ENCODE assay signal across 14 cellular contexts in genomic region chr17:39651908-39652634, GRCh38. TPM values are rescaled to one million over a fixed set of nuclear protein-coding genes. Genes with fewer than 3 reads are reported as not detected.
DNase-seq lines count a peak whose midpoint lies in the region; ATAC-seq and TF ChIP-seq lines count a peak whose summit lies in the region.
"Had no signal": no experiment of that assay in that cellular context is flagged by ENCODE, and none has a peak within 500 bp of the region (broad histone marks: within the 10 kb centered on the region; RNA-seq: fewer than 3 reads in every experiment).

No MANE protein-coding gene starts in this region.

- H3K27me3 ChIP-seq in cardiac muscle cell (no peaks in the 10 kb centered on the region), right cardiac atrium (ENCODE audit: control insufficient read depth, insufficient read depth) (no peaks in the 10 kb centered on the region), upper lobe of right lung (no peaks in the 10 kb centered on the region)
- H3K27me3 ChIP-seq: ascending aorta had no signal

- WGBS in right cardiac atrium: 60% methylated on average over 10 of the region's 10 CpGs

- no peak for TF ChIP-seq CTCF in cardiac muscle cell (IDR thresholded peaks at IDR 0.05; ENCODE audit: low read depth, low read length)
- TF ChIP-seq CTCF in brain (conservative IDR thresholded peaks at IDR 0.05): no peak
- no peak for TF ChIP-seq CTCF in mucosa of descending colon (IDR thresholded peaks at IDR 0.05)
- TF ChIP-seq CTCF in upper lobe of right lung (IDR thresholded peaks at IDR 0.05): no peak

- H3K4me1 ChIP-seq in cardiac muscle cell (ENCODE audit: low read depth) (peaks cover 16% of the 10 kb centered on the region), right cardiac atrium (ENCODE audit: control insufficient read depth, insufficient read depth, low read length) (no peaks in the 10 kb centered on the region), mucosa of descending colon (ENCODE audit: low read depth) (peaks cover 30% of the 10 kb centered on the region), upper lobe of right lung (no peaks in the 10 kb centered on the region)
- H3K4me1 ChIP-seq: ascending aorta had no signal

- peak overlapping the region; percentile 87 to 97 (median 94) for H3K27ac Mint-ChIP-seq in brain

- H3K27ac ChIP-seq in cardiac muscle cell (peak overlapping the region; percentile 91), right cardiac atrium (ENCODE audit: low read length) (no peak overlapping the region), upper lobe of right lung (peak overlapping the region; percentile 47)
- H3K27ac ChIP-seq: ascending aorta had no signal

- peaks cover 45% of the 10 kb centered on the region for H3K4me1 Mint-ChIP-seq in brain

- peaks cover 6% of the 10 kb centered on the region for H3K36me3 Mint-ChIP-seq in brain

- H3K9me3 Mint-ChIP-seq in brain: no peaks in the 10 kb centered on the region

- ATAC-seq in right cardiac atrium: no peak
- ATAC-seq in mucosa of descending colon: peak; percentile 87
- peak; percentile 36 for ATAC-seq in upper lobe of right lung
- no peak for ATAC-seq in GM21390 (IDR thresholded peaks at IDR 0.05; ENCODE audit: unreplicated experiment)

- intact Hi-C loops in right cardiac atrium (cut with DNase I): no loop called here
- intact Hi-C loops in mucosa of descending colon (cut with DNase I, micrococcal nuclease): no loop called here
- intact Hi-C loops in upper lobe of right lung (cut with DNase I): no loop called here

- peaks cover 3% of the 10 kb centered on the region for H3K27me3 Mint-ChIP-seq in brain

- H3K36me3 ChIP-seq in cardiac muscle cell (no peaks in the 10 kb centered on the region), mucosa of descending colon (ENCODE audit: low read depth) (no peaks in the 10 kb centered on the region), upper lobe of right lung (peaks cover 15% of the 10 kb centered on the region)

- peak overlapping the region in 4 of 5 experiments; percentile 37 to 59 (median 42) for H3K4me3 Mint-ChIP-seq in brain

- DNase-seq in cardiac muscle cell (ENCODE audit: low read depth in 1 of 2, low spot score in 1 of 2) (no peak), right cardiac atrium (no peak), mucosa of descending colon (peak in 1 of 3 donors; percentile 37), upper lobe of right lung (no peak), SW 1271 (lab: John Stamatoyannopoulos, UW) (no peak), HPDE6-E6E7 (ENCODE audit: extremely low spot score) (no peak)
- DNase-seq: activated CD4-positive, alpha-beta T cell treated with anti-CD3 and anti-CD28 coated beads, Interleukin-2, amount 50 U/mL, for 4 hours; GDM1; NCI-H510A; stimulated activated naive CD4-positive, alpha-beta T cell treated with Interleukin-2 at 50 U/mL for 16 hours had no signal

- H3K4me3 ChIP-seq in cardiac muscle cell: no peak overlapping the region
- H3K4me3 ChIP-seq in right cardiac atrium (ENCODE audit: low read length): no peak overlapping the region
- H3K4me3 ChIP-seq in mucosa of descending colon: no peak overlapping the region
- H3K4me3 ChIP-seq in upper lobe of right lung: no peak overlapping the region
- H3K4me3 ChIP-seq: ascending aorta had no signal

- no peaks in the 10 kb centered on the region for H3K9me3 ChIP-seq in cardiac muscle cell (ENCODE audit: low read depth)
- no peaks in the 10 kb centered on the region for H3K9me3 ChIP-seq in right cardiac atrium (ENCODE audit: control insufficient read depth, low read length)
- H3K9me3 ChIP-seq in mucosa of descending colon: no peaks in the 10 kb centered on the region
- H3K9me3 ChIP-seq in upper lobe of right lung: no peaks in the 10 kb centered on the region
- H3K9me3 ChIP-seq: ascending aorta had no signal

RNA-seq across cellular contexts. Expression of gene TCAP, which starts 13.1 kb away (rescaled TPM):
- total RNA-seq in cardiac muscle cell (61.5 and 79.1 TPM in 2 replicates), right cardiac atrium (1,000 to 10,000 TPM; 2,357 to 4,356 (median 2,957) TPM), mucosa of descending colon (1 to 10 TPM in 2 of 3 donors, under 1 TPM in 1; 0.96 to 3.4 (median 1.5) TPM), upper lobe of right lung (5.3 TPM)
- polyA plus RNA-seq in cardiac muscle cell (105 and 133 TPM in 2 replicates), right cardiac atrium (4,928 TPM), brain (ENCODE audit: insufficient read depth, low read depth, low replicate concordance) (2.1 TPM)
- total RNA-seq: ascending aorta, epithelial cell of proximal tubule had no signal

RNA-seq across cellular contexts. Expression of gene STARD3, which starts 15.1 kb away (rescaled TPM):
- 67.1 and 84.1 TPM in 2 replicates for total RNA-seq in cardiac muscle cell
- 47.9 and 62.6 TPM in 2 replicates for polyA plus RNA-seq in cardiac muscle cell
- 10 to 100 TPM; 19.2 to 26.2 (median 22.9) TPM for total RNA-seq in right cardiac atrium
- 22.7 TPM for polyA plus RNA-seq in right cardiac atrium
- 53.8 TPM for polyA plus RNA-seq in brain (ENCODE audit: insufficient read depth, low read depth, low replicate concordance)
- 10 to 100 TPM; 36.1 to 58.8 (median 57.6) TPM for total RNA-seq in mucosa of descending colon
- 78.2 TPM for total RNA-seq in upper lobe of right lung

RNA-seq across cellular contexts. Expression of gene PNMT, which starts 16.2 kb away (rescaled TPM):
- total RNA-seq in cardiac muscle cell (21.0 and 27.2 TPM in 2 replicates), right cardiac atrium (10 to 100 TPM; 18.1 to 39.6 (median 21.3) TPM), mucosa of descending colon (1 to 10 TPM in 2 of 3 donors, under 1 TPM in 1; 0.23 to 2.0 (median 1.5) TPM), upper lobe of right lung (4.3 TPM)
- polyA plus RNA-seq in cardiac muscle cell (11.9 and 14.7 TPM in 2 replicates), right cardiac atrium (32.7 TPM), brain (ENCODE audit: insufficient read depth, low read depth, low replicate concordance) (2.9 TPM)
- total RNA-seq: epithelial cell of proximal tubule had no signal

RNA-seq across cellular contexts. Expression of gene PPP1R1B, which starts 25.3 kb away (rescaled TPM):
- 4.3 and 17.7 TPM in 2 replicates for total RNA-seq in cardiac muscle cell
- 7.6 and 20.3 TPM in 2 replicates for polyA plus RNA-seq in cardiac muscle cell
- total RNA-seq in right cardiac atrium: 1 to 10 TPM; 2.0 to 6.6 (median 2.4) TPM
- 4.4 TPM for polyA plus RNA-seq in right cardiac atrium
- 154 TPM for polyA plus RNA-seq in brain (ENCODE audit: insufficient read depth, low read depth, low replicate concordance)
- 100 to 1,000 TPM; 108 to 362 (median 356) TPM for total RNA-seq in mucosa of descending colon
- total RNA-seq in upper lobe of right lung: 25.1 TPM
- total RNA-seq: epithelial cell of proximal tubule had no signal

RNA-seq across cellular contexts. Expression of gene PGAP3, which starts 35.8 kb away (rescaled TPM):
- total RNA-seq in cardiac muscle cell: 22.5 and 34.2 TPM in 2 replicates
- 29.7 and 31.3 TPM in 2 replicates for polyA plus RNA-seq in cardiac muscle cell
- 10 to 100 TPM; 12.9 to 24.0 (median 15.2) TPM for total RNA-seq in right cardiac atrium
- 13.6 TPM for polyA plus RNA-seq in right cardiac atrium
- 13.0 TPM for polyA plus RNA-seq in brain (ENCODE audit: insufficient read depth, low read depth, low replicate concordance)
- 10 to 100 TPM; 27.7 to 74.6 (median 47.9) TPM for total RNA-seq in mucosa of descending colon
- 24.5 TPM for total RNA-seq in upper lobe of right lung

Comparison
In these comparisons a context has a peak if more than half of its experiments do, and no peak if none do; other contexts are left out.
1. RNA of gene TCAP, which starts 13.1 kb away (total RNA-seq): 2,357 to 4,356 TPM in right cardiac atrium; 61.5 to 79.1 TPM in cardiac muscle cell, 5.3 TPM in upper lobe of right lung (single experiment) and 0.96 to 3.4 TPM in mucosa of descending colon; every median in the first group is over 10 times any median in the second.
2. ATAC-seq: peak in mucosa of descending colon (single experiment) and upper lobe of right lung (single experiment); none in right cardiac atrium (0 of 2) and GM21390 (single experiment).